Comparison of ENCODE assay signal across 12 cellular contexts in genomic region chr1:27103498-27103897, GRCh38.
"Had no signal": no experiment of that assay in that cellular context is flagged by ENCODE, and none has a peak within 500 bp of the region (broad histone marks: within the 10 kb centered on the region; RNA-seq: fewer than 3 reads in every experiment).

No MANE protein-coding gene starts in this region.

- DNase-seq: activated CD4-positive, alpha-beta T cell treated with anti-CD3 and anti-CD28 coated beads, Interleukin-2, amount 50 U/mL, for 4 hours; activated gamma-delta T cell; activated T-cell treated with anti-CD3 and anti-CD28 coated beads, Interleukin-2, amount 50 U/mL, for 48 hours; psoas muscle; sigmoid colon; stimulated activated CD4-positive, alpha-beta T cell treated with anti-CD3 and anti-CD28 coated beads, Interleukin-2, amount 100 ng/mL, for 24 hours; upper lobe of left lung had no signal

- H3K4me3 Mint-ChIP-seq: activated naive CD8-positive, alpha-beta T cell; nephron; stimulated activated naive CD8-positive, alpha-beta T cell treated with anti-CD3 and anti-CD28 coated beads, Interleukin-15, Interleukin-2, amounts not matched to agents 100 ng/mL and 50 ng/mL, for 24 hours; T-helper 2 cell treated with Interferon-gamma antibody and Interleukin-4, amounts not matched to agents 5 μg/mL and 100 μg/mL, for 36 hours had no signal

- H3K9me3 Mint-ChIP-seq: nephron; stimulated activated naive CD8-positive, alpha-beta T cell treated with anti-CD3 and anti-CD28 coated beads, Interleukin-15, Interleukin-2, amounts not matched to agents 100 ng/mL and 50 ng/mL, for 24 hours; T-helper 2 cell treated with Interferon-gamma antibody and Interleukin-4, amounts not matched to agents 5 μg/mL and 100 μg/mL, for 36 hours had no signal

- H3K27ac ChIP-seq: esophagus muscularis mucosa, psoas muscle, sigmoid colon, upper lobe of left lung had no signal

- H3K27ac Mint-ChIP-seq: activated naive CD8-positive, alpha-beta T cell; stimulated activated naive CD8-positive, alpha-beta T cell treated with anti-CD3 and anti-CD28 coated beads, Interleukin-15, Interleukin-2, amounts not matched to agents 100 ng/mL and 50 ng/mL, for 24 hours; T-helper 2 cell treated with Interferon-gamma antibody and Interleukin-4, amounts not matched to agents 5 μg/mL and 100 μg/mL, for 36 hours had no signal

- H3K27me3 Mint-ChIP-seq: activated naive CD8-positive, alpha-beta T cell; stimulated activated naive CD8-positive, alpha-beta T cell treated with anti-CD3 and anti-CD28 coated beads, Interleukin-15, Interleukin-2, amounts not matched to agents 100 ng/mL and 50 ng/mL, for 24 hours had no signal

- H3K36me3 Mint-ChIP-seq: activated naive CD8-positive, alpha-beta T cell had no signal
